In the genomic region with DNA sequence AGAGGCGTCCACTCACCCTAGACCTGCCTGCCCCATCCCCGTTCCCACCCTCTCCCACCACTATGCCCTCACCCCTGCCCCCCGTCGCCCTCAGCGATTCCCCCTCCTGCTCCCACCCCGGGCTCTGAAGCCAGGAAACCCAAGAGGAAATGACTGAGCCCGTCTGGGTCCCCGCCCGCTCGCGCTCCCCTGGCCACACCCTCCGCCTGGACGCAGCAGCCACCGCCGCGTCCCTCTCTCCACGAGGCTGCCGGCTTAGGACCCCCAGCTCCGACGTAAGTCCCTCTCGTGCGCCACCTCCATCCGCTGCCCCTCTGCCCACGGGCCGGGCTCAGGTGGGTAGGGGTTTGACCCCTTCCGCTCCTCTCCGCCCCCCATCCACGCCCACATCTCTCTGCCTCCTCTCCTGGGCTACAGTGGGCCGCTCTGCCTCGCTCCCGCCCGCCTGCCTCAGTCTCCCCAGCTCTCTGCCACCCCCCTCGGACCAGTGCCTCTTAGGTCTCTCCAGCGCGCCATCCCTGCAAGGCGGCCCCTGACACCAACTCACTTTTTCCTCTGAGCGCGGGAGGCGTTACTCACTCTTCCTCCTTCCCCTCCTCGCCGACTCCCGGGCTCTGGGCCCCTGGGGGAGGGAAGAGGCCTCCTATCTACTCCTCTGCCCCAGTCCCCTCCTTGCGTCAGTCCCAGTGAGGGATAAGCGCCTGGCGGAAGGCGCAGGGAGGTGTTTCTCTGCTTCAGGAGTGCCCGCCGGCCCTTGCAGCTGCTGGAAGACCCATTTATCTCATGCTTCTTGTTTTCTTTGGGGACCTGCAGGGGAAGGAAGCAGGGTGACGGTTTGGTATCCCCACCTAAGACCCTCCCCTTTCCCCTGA, we compare ENCODE assay signal across 1 cellular context.
TF ChIP-seq lines count a peak whose summit lies in the region.

A gene with protein sequence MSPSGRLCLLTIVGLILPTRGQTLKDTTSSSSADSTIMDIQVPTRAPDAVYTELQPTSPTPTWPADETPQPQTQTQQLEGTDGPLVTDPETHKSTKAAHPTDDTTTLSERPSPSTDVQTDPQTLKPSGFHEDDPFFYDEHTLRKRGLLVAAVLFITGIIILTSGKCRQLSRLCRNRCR (plus strand): TSS at position 201 of the 872 bp plus-strand sequence. CDS start 816 bp downstream, outside the sequence.

TF ChIP-seq in SK-N-SH treated with all-trans-retinoic acid at 6 μM for 48 hours, 23 proteins besides CTCF, POLR2A, EP300 and RAD21 (continued from another document):
- TF ChIP-seq, protein P1, sequence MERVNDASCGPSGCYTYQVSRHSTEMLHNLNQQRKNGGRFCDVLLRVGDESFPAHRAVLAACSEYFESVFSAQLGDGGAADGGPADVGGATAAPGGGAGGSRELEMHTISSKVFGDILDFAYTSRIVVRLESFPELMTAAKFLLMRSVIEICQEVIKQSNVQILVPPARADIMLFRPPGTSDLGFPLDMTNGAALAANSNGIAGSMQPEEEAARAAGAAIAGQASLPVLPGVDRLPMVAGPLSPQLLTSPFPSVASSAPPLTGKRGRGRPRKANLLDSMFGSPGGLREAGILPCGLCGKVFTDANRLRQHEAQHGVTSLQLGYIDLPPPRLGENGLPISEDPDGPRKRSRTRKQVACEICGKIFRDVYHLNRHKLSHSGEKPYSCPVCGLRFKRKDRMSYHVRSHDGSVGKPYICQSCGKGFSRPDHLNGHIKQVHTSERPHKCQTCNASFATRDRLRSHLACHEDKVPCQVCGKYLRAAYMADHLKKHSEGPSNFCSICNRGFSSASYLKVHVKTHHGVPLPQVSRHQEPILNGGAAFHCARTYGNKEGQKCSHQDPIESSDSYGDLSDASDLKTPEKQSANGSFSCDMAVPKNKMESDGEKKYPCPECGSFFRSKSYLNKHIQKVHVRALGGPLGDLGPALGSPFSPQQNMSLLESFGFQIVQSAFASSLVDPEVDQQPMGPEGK (CRISPR knock-in tag; IDR thresholded peaks at IDR 0.05; ENCODE audit: borderline replicate concordance): no peak
- TF ChIP-seq ZFP30 (CRISPR knock-in tag; IDR thresholded peaks at IDR 0.05) (no peak), ARNTL (CRISPR knock-in tag; IDR thresholded peaks at IDR 0.05; ENCODE audit: borderline replicate concordance, low read depth) (no peak), ZC3H10 (CRISPR knock-in tag; IDR thresholded peaks at IDR 0.05) (no peak), ESRRG (CRISPR knock-in tag; IDR thresholded peaks at IDR 0.05) (no peak), OSR1 (CRISPR knock-in tag; IDR thresholded peaks at IDR 0.05) (no peak), ISL1 (CRISPR knock-in tag; IDR thresholded peaks at IDR 0.05) (no peak), SNAI2 (CRISPR knock-in tag; IDR thresholded peaks at IDR 0.05) (no peak)
- TF ChIP-seq, protein P2, sequence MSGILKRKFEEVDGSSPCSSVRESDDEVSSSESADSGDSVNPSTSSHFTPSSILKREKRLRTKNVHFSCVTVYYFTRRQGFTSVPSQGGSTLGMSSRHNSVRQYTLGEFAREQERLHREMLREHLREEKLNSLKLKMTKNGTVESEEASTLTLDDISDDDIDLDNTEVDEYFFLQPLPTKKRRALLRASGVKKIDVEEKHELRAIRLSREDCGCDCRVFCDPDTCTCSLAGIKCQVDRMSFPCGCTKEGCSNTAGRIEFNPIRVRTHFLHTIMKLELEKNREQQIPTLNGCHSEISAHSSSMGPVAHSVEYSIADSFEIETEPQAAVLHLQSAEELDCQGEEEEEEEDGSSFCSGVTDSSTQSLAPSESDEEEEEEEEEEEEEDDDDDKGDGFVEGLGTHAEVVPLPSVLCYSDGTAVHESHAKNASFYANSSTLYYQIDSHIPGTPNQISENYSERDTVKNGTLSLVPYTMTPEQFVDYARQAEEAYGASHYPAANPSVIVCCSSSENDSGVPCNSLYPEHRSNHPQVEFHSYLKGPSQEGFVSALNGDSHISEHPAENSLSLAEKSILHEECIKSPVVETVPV (CRISPR knock-in tag; IDR thresholded peaks at IDR 0.05): no peak
